ENCODE assay signal across 9 cellular contexts in the genomic region with DNA sequence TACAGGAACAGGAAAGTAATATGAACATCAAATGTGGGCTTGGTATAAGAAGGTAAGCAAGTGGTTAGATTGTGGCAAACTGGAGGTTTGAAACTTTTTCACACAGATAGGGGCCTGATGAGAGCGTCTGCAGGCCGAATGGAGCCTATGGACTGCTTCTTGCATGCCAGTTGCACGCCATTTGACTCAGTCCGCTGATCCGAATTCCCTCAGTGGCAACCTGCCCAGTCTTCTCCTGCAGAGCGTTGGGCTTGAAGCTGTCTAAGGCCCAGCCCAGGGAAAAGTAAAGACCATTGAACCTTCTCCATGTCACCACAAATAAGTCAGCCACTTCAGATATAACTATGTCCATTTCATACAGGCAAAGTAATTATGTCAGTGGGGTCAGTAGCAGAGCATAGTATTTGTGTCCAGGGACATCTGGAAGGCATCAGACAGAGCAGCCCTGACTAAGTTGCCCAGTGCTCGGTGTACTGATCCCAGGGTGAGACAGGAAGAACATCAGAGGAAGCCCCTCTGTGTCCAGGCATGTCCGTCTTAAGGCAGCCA. TPM values are rescaled to one million over a fixed set of nuclear protein-coding genes. Genes with fewer than 3 reads are reported as not detected.
DNase-seq lines count a peak whose midpoint lies in the region; ATAC-seq and TF ChIP-seq lines count a peak whose summit lies in the region.
"Had no signal": no experiment of that assay in that cellular context is flagged by ENCODE, and none has a peak within 500 bp of the region (broad histone marks: within the 10 kb centered on the region; RNA-seq: fewer than 3 reads in every experiment).

No MANE protein-coding gene starts in this region.

- H3K27me3 ChIP-seq in IMR-90 (ENCODE audit: control insufficient read depth, insufficient read depth, low read length) (no peaks in the 10 kb centered on the region), esophagus squamous epithelium (no peaks in the 10 kb centered on the region)

- peak overlapping the region; percentile 21 for H2AK9ac ChIP-seq in IMR-90 (replicated peaks; ENCODE audit: low read depth, low read length, poor library complexity)

- H3K18ac ChIP-seq in IMR-90 (ENCODE audit: low read depth, low read length): peak overlapping the region; percentile 97

- H3K4me2 ChIP-seq in IMR-90 (ENCODE audit: low read depth, low read length): no peak overlapping the region

- BruUV-seq in IMR-90 (replicated peaks; lab: Mats Ljungman, UMichigan): no TSS peak

- peak overlapping the region; percentile 14; the same call in 1 of the 2 replicates for H3K56ac ChIP-seq in IMR-90 (ENCODE audit: extremely low read depth, insufficient read depth, low read length)

- no peaks in the 10 kb centered on the region for H4K20me1 ChIP-seq in IMR-90 (ENCODE audit: insufficient read depth, low read length)

- peak overlapping the region; percentile 99 for H2BK5ac ChIP-seq in IMR-90 (ENCODE audit: low read depth, low read length, poor library complexity, severe bottlenecking)

- no peak for DNase-seq in IMR-90
- peak; percentile 65 for DNase-seq in activated CD8-positive, alpha-beta memory T cell treated with anti-CD3 and anti-CD28 coated beads, Interleukin-2, amount 50 U/mL, for 48 hours
- no peak for DNase-seq in esophagus squamous epithelium (lab: John Stamatoyannopoulos, UW)
- no peak for DNase-seq in GM10266 (ENCODE audit: extremely low spot score)
- DNase-seq in NCI-H526 (lab: John Stamatoyannopoulos, UW): no peak
- DNase-seq in amniotic stem cell (lab: John Stamatoyannopoulos, UW): no peak
- no peak for DNase-seq in putamen (ENCODE audit: low spot score)
- DNase-seq: NCI-H1105 had no signal

- WGBS in IMR-90 (ENCODE audit: extremely low coverage in 2 of 2, insufficient read length in 1 of 2), 2 experiments: 96% methylated on average over 4 of the region's 8 CpGs; no CpG with 5 or more reads in 1 of the 2 experiments
- 68 to 76% methylated on average over 6 to 8 of the region's 8 CpGs for WGBS in esophagus squamous epithelium, 2 donors

- in situ Hi-C loops in IMR-90 (cut with MboI; ENCODE audit: low sequenced_read_pairs): no loop called here

- intact Hi-C loops in IMR-90 (cut with micrococcal nuclease) (no loop called here), esophagus squamous epithelium (cut with DNase I) (no loop called here)

- H2BK120ac ChIP-seq in IMR-90 (ENCODE audit: low read depth, low read length): peak overlapping the region; percentile 84

- no peaks in the 10 kb centered on the region for H3K27me3 Mint-ChIP-seq in stimulated activated memory B cell treated with anti-CD40 and anti-IgM and Interleukin-4, amounts not matched to agents 10 μg/mL and 1 μg/mL and 100 μg/mL, for 72 hours

- H3K4me1 ChIP-seq in IMR-90 (ENCODE audit: control insufficient read depth, insufficient read depth, low read length) (peaks cover 35% of the 10 kb centered on the region), esophagus squamous epithelium (peaks cover 27 to 91% (median 52%) of the 10 kb centered on the region in 3 donors)

- no peak for ATAC-seq in IMR-90 (ENCODE audit: low read depth)
- no peak for ATAC-seq in stimulated activated memory B cell treated with anti-CD40 and anti-IgM and Interleukin-4, amounts not matched to agents 10 μg/mL and 1 μg/mL and 100 μg/mL, for 72 hours

- POLR2A ChIA-PET in IMR-90 (lab: Charles Lee; ENCODE audit: unreplicated experiment): interaction anchor here (0.6 to 1.8 kb wide), 2 partner anchors 14 to 48 kb away, joined by 3 to 6 read pairs; no protein-coding TSS in a partner anchor

- peak overlapping the region; percentile 95 for H3K4ac ChIP-seq in IMR-90 (ENCODE audit: low read depth, low read length)

- peak overlapping the region; percentile 28; the same call in 1 of the 2 replicates for H3K9ac ChIP-seq in IMR-90 (ENCODE audit: low read depth, low read length)

- no peak for TF ChIP-seq POLR2A in IMR-90 (IDR thresholded peaks at IDR 0.05; ENCODE audit: low read depth, low read length)
- TF ChIP-seq POLR2A in esophagus squamous epithelium (IDR thresholded peaks at IDR 0.05): no peak

- no peak overlapping the region for H3K4me3 Mint-ChIP-seq in stimulated activated memory B cell treated with anti-CD40 and anti-IgM and Interleukin-4, amounts not matched to agents 10 μg/mL and 1 μg/mL and 100 μg/mL, for 72 hours

- peak overlapping the region; percentile 88 for H3K14ac ChIP-seq in IMR-90 (replicated peaks; ENCODE audit: low read depth, low read length)

- H3K9me3 ChIP-seq in IMR-90 (ENCODE audit: control insufficient read depth, insufficient read depth, low read length) (no peaks in the 10 kb centered on the region), esophagus squamous epithelium (no peaks in the 10 kb centered on the region)

- CTCF ChIA-PET in IMR-90 (lab: Yijun Ruan, JAX): no interaction called here

- peak overlapping the region; percentile 97 for H4K91ac ChIP-seq in IMR-90 (ENCODE audit: insufficient read depth, low read depth, low read length)

- H3K9me3 Mint-ChIP-seq in stimulated activated memory B cell treated with anti-CD40 and anti-IgM and Interleukin-4, amounts not matched to agents 10 μg/mL and 1 μg/mL and 100 μg/mL, for 72 hours: peaks cover 3% of the 10 kb centered on the region

- H3K79me1 ChIP-seq in IMR-90 (ENCODE audit: low read depth in 1 of 2, low read length in 2 of 2): peaks cover 54 to 81% of the 10 kb centered on the region in 2 experiments

- peak overlapping the region; percentile 92 for H2BK15ac ChIP-seq in IMR-90 (ENCODE audit: low read depth, low read length)

- H3K9me1 ChIP-seq in IMR-90 (ENCODE audit: insufficient read depth, low read length): peaks cover 41% of the 10 kb centered on the region

- peak overlapping the region; percentile 27 for H2AFZ ChIP-seq in IMR-90 (replicated peaks; ENCODE audit: low read length, poor library complexity)

- H3K23ac ChIP-seq in IMR-90 (ENCODE audit: low read depth, low read length): peak overlapping the region; percentile 85

- H3K4me3 ChIP-seq in IMR-90 (ENCODE audit: insufficient read depth, low read depth, low read length): no peak overlapping the region
- no peak overlapping the region for H3K4me3 ChIP-seq in esophagus squamous epithelium

- peak overlapping the region; percentile 98 for H2AK5ac ChIP-seq in IMR-90 (ENCODE audit: low read depth, low read length)

- H4K8ac ChIP-seq in IMR-90 (ENCODE audit: low read depth in 2 of 2, low read length in 2 of 2): peak overlapping the region; percentile 64 to 85

- H4K5ac ChIP-seq in IMR-90 (ENCODE audit: low read depth, low read length): peak overlapping the region; percentile 97

- H3K36me3 ChIP-seq in IMR-90 (ENCODE audit: control insufficient read depth, insufficient read depth, low read length) (peaks cover 61% of the 10 kb centered on the region), esophagus squamous epithelium (peaks cover 0 to 61% (median 0%) of the 10 kb centered on the region in 3 donors)

- H3K27ac Mint-ChIP-seq in stimulated activated memory B cell treated with anti-CD40 and anti-IgM and Interleukin-4, amounts not matched to agents 10 μg/mL and 1 μg/mL and 100 μg/mL, for 72 hours: peak overlapping the region; percentile 93

- H3K36me3 Mint-ChIP-seq in stimulated activated memory B cell treated with anti-CD40 and anti-IgM and Interleukin-4, amounts not matched to agents 10 μg/mL and 1 μg/mL and 100 μg/mL, for 72 hours: peaks cover 64% of the 10 kb centered on the region

- H3K27ac ChIP-seq in IMR-90 (ENCODE audit: insufficient read depth, low read length): peak overlapping the region; percentile 86
- H3K27ac ChIP-seq in esophagus squamous epithelium: peak overlapping the region; percentile 87 to 97 (median 94)

- no peak for TF ChIP-seq CTCF in IMR-90 (conservative IDR thresholded peaks at IDR 0.05; ENCODE audit: low read depth, low read length)
- no peak for TF ChIP-seq CTCF in esophagus squamous epithelium (IDR thresholded peaks at IDR 0.05)
- TF ChIP-seq CTCF in GM10266 (IDR thresholded peaks at IDR 0.05; ENCODE audit: control insufficient read depth, insufficient read depth, low read depth, missing control alignments): no peak

- no peak for TF ChIP-seq RAD21 in IMR-90 (IDR thresholded peaks at IDR 0.05; ENCODE audit: low read length)

- H2BK20ac ChIP-seq in IMR-90 (ENCODE audit: low read depth, low read length): peak overlapping the region; percentile 84

- peaks cover 76% of the 10 kb centered on the region for H3K4me1 Mint-ChIP-seq in stimulated activated memory B cell treated with anti-CD40 and anti-IgM and Interleukin-4, amounts not matched to agents 10 μg/mL and 1 μg/mL and 100 μg/mL, for 72 hours

- dilution Hi-C loops in IMR-90 (cut with HindIII; ENCODE audit: low sequenced_read_pairs, unreplicated experiment): no loop called here

TF ChIP-seq in IMR-90, 13 proteins besides CTCF, POLR2A, EP300 and RAD21 (continues in another document):
- TF ChIP-seq, protein P1, sequence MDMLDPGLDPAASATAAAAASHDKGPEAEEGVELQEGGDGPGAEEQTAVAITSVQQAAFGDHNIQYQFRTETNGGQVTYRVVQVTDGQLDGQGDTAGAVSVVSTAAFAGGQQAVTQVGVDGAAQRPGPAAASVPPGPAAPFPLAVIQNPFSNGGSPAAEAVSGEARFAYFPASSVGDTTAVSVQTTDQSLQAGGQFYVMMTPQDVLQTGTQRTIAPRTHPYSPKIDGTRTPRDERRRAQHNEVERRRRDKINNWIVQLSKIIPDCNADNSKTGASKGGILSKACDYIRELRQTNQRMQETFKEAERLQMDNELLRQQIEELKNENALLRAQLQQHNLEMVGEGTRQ (IDR thresholded peaks at IDR 0.05; ENCODE audit: low read depth, low read length): no peak
- no peak for TF ChIP-seq CHD1 (IDR thresholded peaks at IDR 0.05; ENCODE audit: low read depth, low read length)
- TF ChIP-seq NFE2L2 (IDR thresholded peaks at IDR 0.05; ENCODE audit: low read depth, low read length): no peak
- no peak for TF ChIP-seq RCOR1 (IDR thresholded peaks at IDR 0.05; ENCODE audit: insufficient replicate concordance, low read length)
- TF ChIP-seq FOS (IDR thresholded peaks at IDR 0.05; ENCODE audit: low read depth, low read length): no peak
- TF ChIP-seq MAFK (IDR thresholded peaks at IDR 0.05; ENCODE audit: low read depth, low read length): no peak
- TF ChIP-seq CEBPB (IDR thresholded peaks at IDR 0.05; ENCODE audit: low read depth, low read length): no peak
- no peak for TF ChIP-seq BHLHE40 (IDR thresholded peaks at IDR 0.05; ENCODE audit: low read depth, low read length)
- TF ChIP-seq RFX5 (IDR thresholded peaks at IDR 0.05; ENCODE audit: low read depth, low read length): no peak

RNA-seq across cellular contexts. Expression of a gene that starts 45.9 kb away (rescaled TPM):
- total RNA-seq in IMR-90 (2012; rRNA removed) (230 and 274 TPM in 2 replicates), esophagus squamous epithelium (10 to 100 TPM; 15.6 to 54.4 (median 33.1) TPM)
- polyA plus RNA-seq in IMR-90 (2012; rRNA removed): 44.9 and 45.1 TPM in 2 replicates
- polyA plus RNA-seq in IMR-90 (2012; cell fraction: cytosol; rRNA removed): 15.3 and 16.3 TPM in 2 replicates
- 12.9 and 53.4 TPM in 2 replicates for polyA plus RNA-seq in IMR-90 (2012; cell fraction: nucleus; rRNA removed; ENCODE audit: low replicate concordance)
